In the genomic region with DNA sequence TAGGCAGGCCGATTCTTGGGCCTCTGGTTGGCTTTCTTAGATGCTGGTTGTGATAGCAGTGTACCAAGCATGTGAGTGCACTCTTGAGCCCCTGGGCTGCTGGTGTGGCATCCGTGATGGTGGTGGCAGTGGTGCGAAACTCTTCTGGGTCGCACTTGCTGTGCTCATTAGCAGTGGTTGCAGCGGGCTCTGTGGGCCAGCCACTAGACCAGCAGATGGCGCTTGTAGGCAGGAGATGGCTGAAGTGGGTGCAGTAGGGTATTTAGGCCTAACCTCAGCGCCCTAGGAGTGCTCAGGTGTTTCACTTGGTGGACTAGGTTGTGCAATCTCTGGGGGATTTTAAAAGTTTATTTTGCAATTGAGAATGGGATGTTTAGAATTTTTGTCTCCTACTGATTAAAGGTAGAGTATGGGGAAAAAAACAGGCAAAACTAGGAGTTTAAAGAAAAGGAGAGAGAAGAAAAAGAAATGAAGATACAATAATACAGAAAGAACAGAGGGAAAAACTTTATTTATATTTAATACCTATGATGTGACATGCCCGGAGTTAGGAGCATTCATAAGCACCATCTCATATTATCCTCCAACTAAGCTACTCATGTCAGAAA, we compare ENCODE assay signal across 8 cellular contexts. TPM values are rescaled to one million over a fixed set of nuclear protein-coding genes. Genes with fewer than 3 reads are reported as not detected.
DNase-seq lines count a peak whose midpoint lies in the region; ATAC-seq lines count a peak whose summit lies in the region.

No MANE protein-coding gene starts in this region.

- no peak for ATAC-seq in HG02610 (IDR thresholded peaks at IDR 0.05; ENCODE audit: unreplicated experiment)

- in situ Hi-C loops in SK-MEL-5 (cut with HindIII; ENCODE audit: low pct_unique_long_range_greater_than_20kb, low sequenced_read_pairs): no loop called here

- peak; percentile 20 for DNase-seq in DMS 273 treated with DMSO at 0.1 percent for 48 hours (lab: John Stamatoyannopoulos, UW)
- peak; percentile 48 to 49 for DNase-seq in Kasumi-1 (lab: John Stamatoyannopoulos, UW)
- peak; percentile 55 for DNase-seq in SK-MEL-5 (ENCODE audit: low read depth, low spot score)
- DNase-seq in activated gamma-delta T cell treated with anti-CD3 and anti-CD28 coated beads, Interleukin-2, amount 50 U/mL, for 16 hours (ENCODE audit: low read depth): peak; percentile 61
- DNase-seq in glomerular visceral epithelial cell (ENCODE audit: extremely low spot score): peak; percentile 30
- peak; percentile 24 for DNase-seq in renal cortical epithelial cell (ENCODE audit: low read depth)
- no peak for DNase-seq in NCI-H510A (lab: John Stamatoyannopoulos, UW)

RNA-seq across cellular contexts. Expression of a gene that starts 4.3 kb away (rescaled TPM):
- 4.6 and 4.8 TPM in 2 replicates for total RNA-seq in SK-MEL-5 (2014; rRNA removed; shearing (Covaris generic))
- 2.2 and 3.7 TPM in 2 replicates for polyA plus RNA-seq in SK-MEL-5 (2015; cell fraction: cytosol; rRNA removed)
- 2.5 and 6.1 TPM in 2 replicates for polyA plus RNA-seq in SK-MEL-5 (2015; cell fraction: nucleus; rRNA removed)
- 7.6 and 19.4 TPM in 2 replicates for total RNA-seq in renal cortical epithelial cell

RNA-seq across cellular contexts. Expression of a gene that starts 17.0 kb away (rescaled TPM):
- 12.7 and 13.7 TPM in 2 replicates for total RNA-seq in SK-MEL-5 (2014; rRNA removed; shearing (Covaris generic))
- polyA plus RNA-seq in SK-MEL-5 (2015; cell fraction: cytosol; rRNA removed): 8.3 and 10.0 TPM in 2 replicates
- polyA plus RNA-seq in SK-MEL-5 (2015; cell fraction: nucleus; rRNA removed): 93.2 and 133 TPM in 2 replicates
- total RNA-seq in renal cortical epithelial cell: 23.4 and 24.9 TPM in 2 replicates

RNA-seq across cellular contexts. Expression of a gene that starts 28.5 kb away (rescaled TPM):
- total RNA-seq in SK-MEL-5 (2014; rRNA removed; shearing (Covaris generic)): 9.8 and 9.9 TPM in 2 replicates
- polyA plus RNA-seq in SK-MEL-5 (2015; cell fraction: cytosol; rRNA removed): 5.1 and 8.3 TPM in 2 replicates
- 3.9 and 8.3 TPM in 2 replicates for polyA plus RNA-seq in SK-MEL-5 (2015; cell fraction: nucleus; rRNA removed)
- 11.6 and 15.8 TPM in 2 replicates for total RNA-seq in renal cortical epithelial cell

RNA-seq across cellular contexts. Expression of a gene that starts 43.3 kb away (rescaled TPM):
- total RNA-seq in SK-MEL-5 (2014; rRNA removed; shearing (Covaris generic)): 12.4 and 14.8 TPM in 2 replicates
- polyA plus RNA-seq in SK-MEL-5 (2015; cell fraction: cytosol; rRNA removed): 11.3 and 12.0 TPM in 2 replicates
- polyA plus RNA-seq in SK-MEL-5 (2015; cell fraction: nucleus; rRNA removed): 1.4 and 4.0 TPM in 2 replicates
- total RNA-seq in renal cortical epithelial cell: 15.5 and 17.2 TPM in 2 replicates

RNA-seq across cellular contexts. Expression of a gene that starts 43.3 kb away (rescaled TPM):
- 1.5 and 1.8 TPM in 2 replicates for total RNA-seq in SK-MEL-5 (2014; rRNA removed; shearing (Covaris generic))
- 0.61 and 1.2 TPM in 2 replicates for polyA plus RNA-seq in SK-MEL-5 (2015; cell fraction: cytosol; rRNA removed)
- polyA plus RNA-seq in SK-MEL-5 (2015; cell fraction: nucleus; rRNA removed): 3.3 and 4.1 TPM in 2 replicates
- total RNA-seq in renal cortical epithelial cell: 1.9 and 7.3 TPM in 2 replicates
